In genomic region chr7:16397497-16398210, GRCh38 we compare ENCODE assay signal across 27 cellular contexts. TPM values are rescaled to one million over a fixed set of nuclear protein-coding genes. Genes with fewer than 3 reads are reported as not detected.
DNase-seq lines count a peak whose midpoint lies in the region; ATAC-seq, FAIRE-seq and TF ChIP-seq lines count a peak whose summit lies in the region.
"Had no signal": no experiment of that assay in that cellular context is flagged by ENCODE, and none has a peak within 500 bp of the region (broad histone marks: within the 10 kb centered on the region; RNA-seq: fewer than 3 reads in every experiment).

No MANE protein-coding gene starts in this region.

- H2AFZ ChIP-seq in keratinocyte (ENCODE audit: control insufficient read depth, low read length), result no peak overlapping the region

- H3K9me1 ChIP-seq in keratinocyte (ENCODE audit: control insufficient read depth, extremely low read depth, insufficient read depth, low read length), result no peaks in the 10 kb centered on the region

- H3K4me3 ChIP-seq in body of pancreas, result no peak overlapping the region
- no peak overlapping the region for H3K4me3 ChIP-seq in keratinocyte (ENCODE audit: control insufficient read depth in 2 of 3, extremely low read depth in 1 of 3, insufficient read depth in 2 of 3, low read depth in 1 of 3, low read length in 3 of 3)
- no peak overlapping the region for H3K4me3 ChIP-seq in Caco-2 (ENCODE audit: low read depth, low read length)
- H3K4me3 ChIP-seq: dorsolateral prefrontal cortex, HAP-1, heart left ventricle, SK-N-MC, thoracic aorta had no signal

- DNase-seq in natural killer cell (peak; percentile 19), body of pancreas (peak in 1 of 4 donors; percentile 37), keratinocyte (ENCODE audit: low read depth, low spot score) (no peak), NCI-H774 (lab: John Stamatoyannopoulos, UW) (no peak), Caco-2 (no peak)
- no peak for DNase-seq in natural killer cell treated with Interleukin-12 subunit alpha and Interleukin-12 subunit beta and Interleukin-15 and Interleukin-18, amount 100 ng/mL, for 72 hours (ENCODE audit: low spot score)
- DNase-seq: activated CD8-positive, alpha-beta memory T cell treated with anti-CD3 and anti-CD28 coated beads for 24 hours; activated gamma-delta T cell; activated T-cell treated with anti-CD3 and anti-CD28 coated beads, Interleukin-2, amount 50 U/mL, for 1 hour; CD8-positive, alpha-beta T cell; cerebellar nuclear complex; DMS 273 treated with DMSO at 0.1 percent for 48 hours; dorsolateral prefrontal cortex; heart left ventricle; left colon; NCI-H1417 treated with DMSO at 0.1 percent for 48 hours; NCI-H2081; NCI-H446; OCI-M1; stimulated activated naive CD4-positive, alpha-beta T cell treated with Interleukin-2 at 50 U/mL for 16 hours; T-helper 17 cell had no signal

- no TSS peak for BruUV-seq in Caco-2 (replicated peaks; lab: Mats Ljungman, UMichigan)

- H3K4me1 Mint-ChIP-seq in natural killer cell, result peaks cover 7 to 11% of the 10 kb centered on the region in 2 donors
- peaks cover 7 to 16% of the 10 kb centered on the region in 2 donors for H3K4me1 Mint-ChIP-seq in natural killer cell treated with Interleukin-12 subunit alpha and Interleukin-12 subunit beta and Interleukin-15 and Interleukin-18, amount 100 ng/mL, for 72 hours (ENCODE audit: low read depth in 2 of 2)
- H3K4me1 Mint-ChIP-seq in Caco-2 (ENCODE audit: low read depth, unreplicated experiment), result peaks cover 6% of the 10 kb centered on the region
- H3K4me1 Mint-ChIP-seq: memory B cell, T-helper 17 cell had no signal

- H3K36me3 Mint-ChIP-seq in natural killer cell, result peaks cover 23% of the 10 kb centered on the region
- H3K36me3 Mint-ChIP-seq in natural killer cell treated with Interleukin-12 subunit alpha and Interleukin-12 subunit beta and Interleukin-15 and Interleukin-18, amount 100 ng/mL, for 72 hours, result peaks cover 24% of the 10 kb centered on the region
- peaks cover 55% of the 10 kb centered on the region for H3K36me3 Mint-ChIP-seq in Caco-2 (ENCODE audit: insufficient read depth, unreplicated experiment)

- POLR2A ChIA-PET in Caco-2 (lab: Charles Lee), result no interaction called here

- no peak overlapping the region for H3K9ac ChIP-seq in keratinocyte (ENCODE audit: control insufficient read depth, extremely low read depth, insufficient read depth, low read length)

- H3K27me3 Mint-ChIP-seq in natural killer cell (ENCODE audit: low read depth in 2 of 2), result no peaks in the 10 kb centered on the region
- H3K27me3 Mint-ChIP-seq in natural killer cell treated with Interleukin-12 subunit alpha and Interleukin-12 subunit beta and Interleukin-15 and Interleukin-18, amount 100 ng/mL, for 72 hours, result no peaks in the 10 kb centered on the region
- H3K27me3 Mint-ChIP-seq in Caco-2 (ENCODE audit: insufficient read depth, unreplicated experiment), result peaks cover 5% of the 10 kb centered on the region
- H3K27me3 Mint-ChIP-seq: memory B cell, T-helper 17 cell had no signal

- H3K9me3 Mint-ChIP-seq in natural killer cell (peaks cover 16 to 17% of the 10 kb centered on the region in 2 donors), Caco-2 (ENCODE audit: unreplicated experiment) (peaks cover 21% of the 10 kb centered on the region)
- H3K9me3 Mint-ChIP-seq in natural killer cell treated with Interleukin-12 subunit alpha and Interleukin-12 subunit beta and Interleukin-15 and Interleukin-18, amount 100 ng/mL, for 72 hours, result peaks cover 19% of the 10 kb centered on the region

- no peak overlapping the region for H3K4me2 ChIP-seq in keratinocyte (ENCODE audit: control insufficient read depth, extremely low read depth, insufficient read depth, low read depth, low read length)

- no peak overlapping the region for H3K27ac Mint-ChIP-seq in natural killer cell
- H3K27ac Mint-ChIP-seq in natural killer cell treated with Interleukin-12 subunit alpha and Interleukin-12 subunit beta and Interleukin-15 and Interleukin-18, amount 100 ng/mL, for 72 hours, result no peak overlapping the region
- H3K27ac Mint-ChIP-seq in Caco-2 (ENCODE audit: unreplicated experiment), result no peak overlapping the region
- H3K27ac Mint-ChIP-seq: CD8-positive, alpha-beta T cell; T-helper 17 cell had no signal

- no peaks in the 10 kb centered on the region for H3K79me2 ChIP-seq in keratinocyte (ENCODE audit: control insufficient read depth, insufficient read depth, low read length)

- dilution Hi-C loops in keratinocyte (cut with MboI; ENCODE audit: extremely low pct_ligation_motif_present, low sequenced_read_pairs), result no loop called here

- H3K4me1 ChIP-seq in body of pancreas (no peaks in the 10 kb centered on the region), keratinocyte (ENCODE audit: control insufficient read depth, extremely low read depth, insufficient read depth, low read length) (peaks cover 4% of the 10 kb centered on the region), Caco-2 (no peaks in the 10 kb centered on the region)
- H3K4me1 ChIP-seq: HAP-1 had no signal

- intact Hi-C loops in natural killer cell (cut with micrococcal nuclease) (no loop called here), body of pancreas (cut with DNase I) (no loop called here), Caco-2 (cut with micrococcal nuclease; ENCODE audit: unreplicated experiment) (no loop called here)

- no peak for TF ChIP-seq CTCF in natural killer cell (IDR thresholded peaks at IDR 0.05)
- no peak for TF ChIP-seq CTCF in body of pancreas (IDR thresholded peaks at IDR 0.05)
- no peak for TF ChIP-seq CTCF in keratinocyte (optimal IDR thresholded peaks at IDR 0.05 in 1 of 3, IDR thresholded peaks at IDR 0.05 in 1 of 3, conservative IDR thresholded peaks at IDR 0.05 in 1 of 3; ENCODE audit: extremely low read depth in 1 of 3, insufficient read depth in 2 of 3, low read length in 3 of 3)
- TF ChIP-seq CTCF in Caco-2 (IDR thresholded peaks at IDR 0.05; ENCODE audit: insufficient read depth in 1 of 2, low read depth in 1 of 2, low read length in 1 of 2, severe bottlenecking in 1 of 2, unreplicated experiment in 1 of 2), result no peak

- ATAC-seq in natural killer cell (peak in 1 of 3 donors; percentile 34), body of pancreas (peak; percentile 14), HG02610 (IDR thresholded peaks at IDR 0.05; ENCODE audit: unreplicated experiment) (no peak), GM21786 (IDR thresholded peaks at IDR 0.05; ENCODE audit: unreplicated experiment) (no peak)
- ATAC-seq in natural killer cell treated with Interleukin-12 subunit alpha and Interleukin-12 subunit beta and Interleukin-15 and Interleukin-18, amount 100 ng/mL, for 72 hours, result no peak
- ATAC-seq: CD8-positive, alpha-beta T cell; heart left ventricle; left colon; T-helper 17 cell had no signal

- 89 to 92% methylated on average over 35 of the region's 35 CpGs for WGBS in body of pancreas, 2 donors

- peak; percentile 67 for FAIRE-seq in keratinocyte (lab: Jason Lieb, UNC)

- no peak for TF ChIP-seq POLR2A in body of pancreas (IDR thresholded peaks at IDR 0.05)

- H3K36me3 ChIP-seq in body of pancreas (replicated peaks in 1 of 2; ENCODE audit: insufficient read depth in 1 of 2, low read depth in 2 of 2) (no peaks in the 10 kb centered on the region), keratinocyte (ENCODE audit: control insufficient read depth in 2 of 2, extremely low read depth in 1 of 2, insufficient read depth in 2 of 2, low read length in 2 of 2) (no peaks in the 10 kb centered on the region), Caco-2 (ENCODE audit: control insufficient read depth, insufficient read depth, low read length) (peaks cover 2% of the 10 kb centered on the region; the same call in 1 of the 2 replicates)
- H3K36me3 ChIP-seq: HAP-1, heart left ventricle, thoracic aorta had no signal

- H4K20me1 ChIP-seq in keratinocyte (ENCODE audit: control insufficient read depth, extremely low read depth, insufficient read depth, low read length), result no peaks in the 10 kb centered on the region

- H3K9me3 ChIP-seq in body of pancreas (no peaks in the 10 kb centered on the region), keratinocyte (ENCODE audit: control insufficient read depth, low read depth, low read length) (peaks cover 38% of the 10 kb centered on the region), Caco-2 (peaks cover 38% of the 10 kb centered on the region)
- H3K9me3 ChIP-seq: thoracic aorta had no signal

- CTCF ChIA-PET in Caco-2 (lab: Charles Lee), result no interaction called here

- H3K4me3 Mint-ChIP-seq in natural killer cell (no peak overlapping the region), Caco-2 (ENCODE audit: unreplicated experiment) (no peak overlapping the region)
- no peak overlapping the region for H3K4me3 Mint-ChIP-seq in natural killer cell treated with Interleukin-12 subunit alpha and Interleukin-12 subunit beta and Interleukin-15 and Interleukin-18, amount 100 ng/mL, for 72 hours
- H3K4me3 Mint-ChIP-seq: CD8-positive, alpha-beta T cell; memory B cell; T-helper 17 cell had no signal

- no peaks in the 10 kb centered on the region for H3K27me3 ChIP-seq in body of pancreas
- H3K27me3 ChIP-seq in keratinocyte (ENCODE audit: control insufficient read depth, extremely low read depth, insufficient read depth, low read length), result no peaks in the 10 kb centered on the region
- no peaks in the 10 kb centered on the region for H3K27me3 ChIP-seq in Caco-2 (replicated peaks; ENCODE audit: control insufficient read depth, insufficient read depth, low read length)
- H3K27me3 ChIP-seq: dorsolateral prefrontal cortex, heart left ventricle had no signal

- H3K27ac ChIP-seq in body of pancreas (no peak overlapping the region), keratinocyte (ENCODE audit: control insufficient read depth, insufficient read depth, low read length) (no peak overlapping the region)
- H3K27ac ChIP-seq: dorsolateral prefrontal cortex, heart left ventricle, SK-N-MC, thoracic aorta had no signal

RNA-seq across cellular contexts. Expression of gene CRPPA, which starts 23.7 kb away (rescaled TPM):
- total RNA-seq in natural killer cell (1 to 10 TPM; 2.1 to 4.7 (median 2.5) TPM), body of pancreas (1 to 10 TPM in 1 of 2 donors, under 1 TPM in 1; 0.66 to 1.0 TPM), Caco-2 (2022) (7.3 and 7.9 TPM in 2 replicates)
- 1 to 10 TPM; 1.7 to 2.1 TPM for total RNA-seq in natural killer cell treated with Interleukin-12 subunit alpha and Interleukin-12 subunit beta and Interleukin-15 and Interleukin-18, amount 100 ng/mL, for 72 hours
- 0.33 to 0.66 TPM (median 0.51 TPM) in 3 replicates for polyA plus RNA-seq in keratinocyte
- 0.79 TPM for polyA plus RNA-seq in keratinocyte (2011; ENCODE audit: low read depth)
- polyA plus RNA-seq in keratinocyte (2011; cell fraction: cytosol; rRNA removed), result 0.31 and 0.79 TPM in 2 replicates
- polyA plus RNA-seq in keratinocyte (2011; cell fraction: nucleus; rRNA removed), result 0.44 and 0.65 TPM in 2 replicates
- polyA plus RNA-seq in keratinocyte (2012; ENCODE audit: low replicate concordance), result 0.30 and 0.39 TPM in 2 replicates
- 0.10 to 1.5 TPM (median 0.73 TPM) in 3 replicates for polyA minus RNA-seq in keratinocyte
- polyA minus RNA-seq in keratinocyte (2011; cell fraction: cytosol; rRNA and poly(A)+ RNA removed), result 0.38 TPM
- polyA minus RNA-seq in keratinocyte (2011; cell fraction: nucleus; rRNA and poly(A)+ RNA removed), result 0.84 and 2.0 TPM in 2 replicates
